Comparison of ENCODE assay signal across 9 cellular contexts in the genomic region with DNA sequence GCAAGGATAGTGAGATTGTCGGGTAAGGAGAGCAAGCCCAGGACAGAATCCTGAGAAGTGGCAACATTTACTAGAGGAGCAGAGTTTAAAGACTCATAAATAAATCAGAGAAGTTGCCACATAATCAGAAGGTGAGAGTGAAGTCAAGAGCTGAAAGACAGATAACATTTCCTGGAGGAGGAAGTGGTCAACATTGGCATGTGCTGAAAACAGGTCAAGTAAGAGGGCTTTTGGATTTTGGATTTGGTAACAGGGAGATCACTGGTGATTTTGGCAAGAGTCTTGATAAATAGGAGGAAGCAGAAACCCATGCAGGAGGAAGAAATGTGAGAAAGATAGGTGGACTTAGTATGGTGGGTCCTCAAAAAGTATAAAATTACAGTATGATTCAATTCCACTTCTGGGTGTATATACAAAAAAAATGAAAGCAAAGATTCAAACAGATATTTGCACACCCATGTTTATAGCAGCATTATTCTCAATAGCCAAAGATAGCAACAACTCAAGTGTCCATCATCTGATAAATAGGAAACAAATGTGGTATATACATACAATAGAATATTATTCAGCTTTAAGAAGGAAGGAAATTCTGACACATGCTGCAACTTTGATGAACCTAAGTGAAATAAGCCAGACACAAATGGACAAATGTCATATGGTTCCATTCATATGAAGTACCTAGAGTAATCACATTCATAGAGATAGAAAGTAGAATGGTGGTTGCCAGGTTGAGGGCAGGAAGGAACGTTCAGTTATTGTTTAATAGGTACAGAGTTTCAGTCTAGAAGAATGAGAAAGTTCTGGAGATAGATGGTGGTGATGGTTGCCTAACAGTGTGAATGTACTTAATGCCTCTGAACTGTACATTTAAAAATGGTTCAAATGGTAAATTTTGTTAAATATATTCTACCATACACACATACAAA. TPM values are rescaled to one million over a fixed set of nuclear protein-coding genes. Genes with fewer than 3 reads are reported as not detected.
A peak's percentile ranks its signal among the peaks of the same experiment; 100 is the strongest.
DNase-seq lines count a peak whose midpoint lies in the region; ATAC-seq and TF ChIP-seq lines count a peak whose summit lies in the region.
"Had no signal": no experiment of that assay in that cellular context is flagged by ENCODE, and none has a peak within 500 bp of the region (broad histone marks: within the 10 kb centered on the region; RNA-seq: fewer than 3 reads in every experiment).

No MANE protein-coding gene starts in this region.

- 77% methylated on average over 2 of the region's 2 CpGs for WGBS in smooth muscle cell (ENCODE audit: low lambda C conversion rate)

- H3K79me2 ChIP-seq in smooth muscle cell (ENCODE audit: low read depth): no peaks in the 10 kb centered on the region

- H2AFZ ChIP-seq in smooth muscle cell (ENCODE audit: low read depth): no peak overlapping the region

- H3K9me3 ChIP-seq in smooth muscle cell (replicated peaks; ENCODE audit: low read depth): no peaks in the 10 kb centered on the region

- no peaks in the 10 kb centered on the region for H3K36me3 ChIP-seq in smooth muscle cell (ENCODE audit: low read depth)
- H3K36me3 ChIP-seq: cardiac muscle cell had no signal

- H3K4me1 ChIP-seq in foreskin keratinocyte (peaks cover 6% of the 10 kb centered on the region), smooth muscle cell (ENCODE audit: low read depth) (no peaks in the 10 kb centered on the region)

- no peaks in the 10 kb centered on the region for H3F3A ChIP-seq in smooth muscle cell (ENCODE audit: low read depth)

- peak; percentile 49 for ATAC-seq in GM21723 (IDR thresholded peaks at IDR 0.05; ENCODE audit: unreplicated experiment)
- no peak for ATAC-seq in foreskin keratinocyte

- DNase-seq in GF-D8 (lab: John Stamatoyannopoulos, UW) (peak; percentile 86), M059J (ENCODE audit: low read depth) (peak; percentile 73), dermis blood vessel endothelial cell (peak; percentile 56), foreskin keratinocyte (no peak), smooth muscle cell (lab: John Stamatoyannopoulos, UW; ENCODE audit: unreplicated experiment) (no peak), SK-N-DZ (ENCODE audit: low spot score) (no peak), HuH-7 (ENCODE audit: low spot score) (no peak)

- no peak overlapping the region for H3K4me2 ChIP-seq in smooth muscle cell

- no peak overlapping the region for H3K27ac ChIP-seq in foreskin keratinocyte
- H3K27ac ChIP-seq in smooth muscle cell (ENCODE audit: low read depth): no peak overlapping the region
- H3K27ac ChIP-seq: cardiac muscle cell had no signal

- H3K9ac ChIP-seq in smooth muscle cell (ENCODE audit: low read depth): no peak overlapping the region

- H3K27me3 ChIP-seq in foreskin keratinocyte (no peaks in the 10 kb centered on the region), smooth muscle cell (ENCODE audit: low read depth) (no peaks in the 10 kb centered on the region)
- H3K27me3 ChIP-seq: cardiac muscle cell had no signal

- no peaks in the 10 kb centered on the region for H4K20me1 ChIP-seq in smooth muscle cell (ENCODE audit: low read depth)

- TF ChIP-seq CTCF in foreskin keratinocyte (conservative IDR thresholded peaks at IDR 0.05) (no peak), smooth muscle cell (IDR thresholded peaks at IDR 0.05; ENCODE audit: borderline replicate concordance, insufficient read depth, poor library complexity, severe bottlenecking) (no peak)

- H3K4me3 ChIP-seq in smooth muscle cell: no peak overlapping the region
- H3K4me3 ChIP-seq: cardiac muscle cell had no signal

RNA-seq across cellular contexts. Expression of gene MBNL1, which starts 27.3 kb away (rescaled TPM):
- total RNA-seq in M059J (2014; rRNA removed; shearing (Covaris generic)): 187 and 201 TPM in 2 replicates
- total RNA-seq in dermis blood vessel endothelial cell: 389 and 524 TPM in 2 replicates
- total RNA-seq in foreskin keratinocyte: 66.8 and 72.7 TPM in 2 replicates
- polyA plus RNA-seq in foreskin keratinocyte: 14.1 and 16.8 TPM in 2 replicates
- total RNA-seq in smooth muscle cell: 126 and 128 TPM in 2 replicates
- 19.5 and 22.0 TPM in 2 replicates for polyA plus RNA-seq in smooth muscle cell
- 11.7 and 12.0 TPM in 2 replicates for polyA plus RNA-seq in SK-N-DZ (2014; cell fraction: cytosol; rRNA removed)
- polyA plus RNA-seq in SK-N-DZ (2014; cell fraction: nucleus; rRNA removed): 20.1 TPM in 2 replicates

Comparison
In these comparisons a context has a peak if more than half of its experiments do, and no peak if none do; other contexts are left out.
1. DNase-seq: peak in GF-D8 (single experiment), M059J (single experiment) and dermis blood vessel endothelial cell (single experiment); none in foreskin keratinocyte (0 of 2), smooth muscle cell (single experiment), SK-N-DZ (single experiment) and HuH-7 (single experiment).